7 cellular contexts compared by ENCODE assay signal in genomic region chr1:62746086-62746808, GRCh38. TPM values are rescaled to one million over a fixed set of nuclear protein-coding genes. Genes with fewer than 3 reads are reported as not detected.
DNase-seq lines count a peak whose midpoint lies in the region; ATAC-seq and TF ChIP-seq lines count a peak whose summit lies in the region.

No MANE protein-coding gene starts in this region.

- H3K27ac ChIP-seq in MM.1S (ENCODE audit: low read length) (no peak overlapping the region), prostate gland (no peak overlapping the region)

- H3K4me1 Mint-ChIP-seq in stimulated activated memory B cell treated with anti-CD40 and anti-IgM and Interleukin-4, amounts not matched to agents 10 μg/mL and 1 μg/mL and 100 μg/mL, for 72 hours: no peaks in the 10 kb centered on the region

- H3K9ac ChIP-seq in MM.1S (ENCODE audit: low read length): no peak overlapping the region

- H3K27me3 Mint-ChIP-seq in stimulated activated memory B cell treated with anti-CD40 and anti-IgM and Interleukin-4, amounts not matched to agents 10 μg/mL and 1 μg/mL and 100 μg/mL, for 72 hours: no peaks in the 10 kb centered on the region

- H3K27ac Mint-ChIP-seq in stimulated activated memory B cell treated with anti-CD40 and anti-IgM and Interleukin-4, amounts not matched to agents 10 μg/mL and 1 μg/mL and 100 μg/mL, for 72 hours: no peak overlapping the region

- no peaks in the 10 kb centered on the region for H3K4me1 ChIP-seq in MM.1S (ENCODE audit: low read length)
- no peaks in the 10 kb centered on the region for H3K4me1 ChIP-seq in prostate gland (replicated peaks)

- no peaks in the 10 kb centered on the region for H3K36me3 Mint-ChIP-seq in stimulated activated memory B cell treated with anti-CD40 and anti-IgM and Interleukin-4, amounts not matched to agents 10 μg/mL and 1 μg/mL and 100 μg/mL, for 72 hours

- H3K4me3 Mint-ChIP-seq in stimulated activated memory B cell treated with anti-CD40 and anti-IgM and Interleukin-4, amounts not matched to agents 10 μg/mL and 1 μg/mL and 100 μg/mL, for 72 hours: no peak overlapping the region

- no peaks in the 10 kb centered on the region for H4K20me1 ChIP-seq in MM.1S (ENCODE audit: insufficient read depth, low read length)

- 51% methylated on average over 12 of the region's 12 CpGs for WGBS in prostate gland

- H3F3A ChIP-seq in MM.1S (ENCODE audit: insufficient read depth, low read length): no peaks in the 10 kb centered on the region

- no peak for TF ChIP-seq POLR2A in prostate gland (IDR thresholded peaks at IDR 0.05)

- H3K36me3 ChIP-seq in MM.1S (replicated peaks; ENCODE audit: insufficient read depth, low read length) (no peaks in the 10 kb centered on the region), prostate gland (no peaks in the 10 kb centered on the region)

- H3K9me3 ChIP-seq in MM.1S (replicated peaks; ENCODE audit: insufficient read depth, low read length): no peaks in the 10 kb centered on the region
- no peaks in the 10 kb centered on the region for H3K9me3 ChIP-seq in prostate gland

- no peaks in the 10 kb centered on the region for H3K9me3 Mint-ChIP-seq in stimulated activated memory B cell treated with anti-CD40 and anti-IgM and Interleukin-4, amounts not matched to agents 10 μg/mL and 1 μg/mL and 100 μg/mL, for 72 hours

- H3K4me3 ChIP-seq in MM.1S (ENCODE audit: low read length) (no peak overlapping the region), fibroblast of the aortic adventitia (ENCODE audit: low read depth, low read length) (peak overlapping the region; percentile 42), prostate gland (no peak overlapping the region)

- no peaks in the 10 kb centered on the region for H3K9me2 ChIP-seq in MM.1S (replicated peaks; ENCODE audit: insufficient read depth, low read length)

- 0 out of 2 replicates have a peak overlapping the region, but pooled peaks have one; percentile 26 for H2AFZ ChIP-seq in MM.1S (ENCODE audit: low read length)

- no peaks in the 10 kb centered on the region for H3K27me3 ChIP-seq in MM.1S (replicated peaks; ENCODE audit: insufficient read depth, low read length)
- H3K27me3 ChIP-seq in prostate gland (replicated peaks; ENCODE audit: insufficient read depth): no peaks in the 10 kb centered on the region

- TF ChIP-seq CTCF in MM.1S (IDR thresholded peaks at IDR 0.05; ENCODE audit: low read length) (peak; percentile 65), fibroblast of the aortic adventitia (IDR thresholded peaks at IDR 0.05; ENCODE audit: insufficient read depth, low read length) (peak; percentile 52), prostate gland (IDR thresholded peaks at IDR 0.05) (peak in 3 of 4 experiments; percentile 46 to 75 (median 72))

- no peak overlapping the region; the same call in 1 of the 2 replicates for H3K4me2 ChIP-seq in MM.1S (ENCODE audit: low read depth, low read length)

- no peaks in the 10 kb centered on the region for H3K79me2 ChIP-seq in MM.1S (ENCODE audit: low read length)

- intact Hi-C loops in prostate gland (cut with DNase I): loop anchor here (2.0 kb wide), 1 partner anchor 217 kb away; no protein-coding TSS in a partner anchor

- DNase-seq in GM04504 (ENCODE audit: low read depth) (peak; percentile 38), MM.1S (peak; percentile 62), fibroblast of the aortic adventitia (ENCODE audit: low read depth) (peak; percentile 80), prostate gland (ENCODE audit: low spot score) (no peak), cerebellar nuclear complex (lab: John Stamatoyannopoulos, UW) (no peak)

- ATAC-seq in SK-N-SH treated with all-trans-retinoic acid at 6 μM for 48 hours: peak; percentile 81
- no peak for ATAC-seq in stimulated activated memory B cell treated with anti-CD40 and anti-IgM and Interleukin-4, amounts not matched to agents 10 μg/mL and 1 μg/mL and 100 μg/mL, for 72 hours

TF ChIP-seq in SK-N-SH treated with all-trans-retinoic acid at 6 μM for 48 hours, 23 proteins besides CTCF, POLR2A, EP300 and RAD21:
- no peak for TF ChIP-seq PPARA (CRISPR knock-in tag; IDR thresholded peaks at IDR 0.05; ENCODE audit: borderline replicate concordance)
- no peak for TF ChIP-seq OSR1 (CRISPR knock-in tag; IDR thresholded peaks at IDR 0.05)

RNA-seq across cellular contexts. Expression of gene ATG4C, which starts 37.7 kb away (rescaled TPM):
- 13.5 and 25.3 TPM in 2 replicates for total RNA-seq in fibroblast of the aortic adventitia (ENCODE audit: low replicate concordance)
- 10 to 100 TPM in 1 of 2 donors, 1 to 10 TPM in 1; 5.6 to 11.8 TPM for total RNA-seq in prostate gland

RNA-seq across cellular contexts. Expression of gene DOCK7, which starts 58.1 kb away (rescaled TPM):
- total RNA-seq in fibroblast of the aortic adventitia (ENCODE audit: low replicate concordance) (110 and 142 TPM in 2 replicates), prostate gland (10 to 100 TPM; 43.4 to 56.4 TPM)

Comparison
In these comparisons a context has a peak if more than half of its experiments do, and no peak if none do; other contexts are left out.
1. DNase-seq: peak in GM04504 (single experiment), MM.1S (single experiment) and fibroblast of the aortic adventitia (single experiment); none in prostate gland (single experiment) and cerebellar nuclear complex (0 of 2).
2. Peak in every context shown above with its lines, with median percentiles within 50 percentile points of each other: CTCF ChIP-seq.